ENCODE assay signal across 23 cellular contexts in the genomic region with DNA sequence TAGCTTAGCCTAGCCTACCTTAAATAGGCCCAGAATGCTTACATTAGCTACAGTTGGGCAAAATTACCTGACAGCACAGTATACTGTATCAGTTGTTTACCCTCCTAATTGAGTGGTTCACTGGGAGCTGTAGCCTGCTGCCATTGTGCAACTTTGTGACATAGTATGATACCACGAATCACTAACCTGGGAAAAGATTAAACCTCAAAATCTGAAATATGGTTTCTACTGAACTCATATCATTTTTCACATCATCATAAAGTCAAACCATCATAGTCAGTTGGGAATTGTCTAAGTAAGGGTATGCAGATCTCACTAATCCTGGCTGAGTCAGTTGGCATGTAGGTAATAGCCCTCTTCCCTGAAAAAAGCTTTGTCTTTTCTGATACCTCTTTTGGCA. TPM values are rescaled to one million over a fixed set of nuclear protein-coding genes. Genes with fewer than 3 reads are reported as not detected.
DNase-seq lines count a peak whose midpoint lies in the region; TF ChIP-seq lines count a peak whose summit lies in the region.
"Had no signal": no experiment of that assay in that cellular context is flagged by ENCODE, and none has a peak within 500 bp of the region (broad histone marks: within the 10 kb centered on the region; RNA-seq: fewer than 3 reads in every experiment).

No MANE protein-coding gene starts in this region.

- H3K4me3 ChIP-seq in BLaER1 = no peak overlapping the region
- no peak overlapping the region for H3K4me3 ChIP-seq in fibroblast of pulmonary artery (replicated peaks; ENCODE audit: low read depth, low read length)
- no peak overlapping the region for H3K4me3 ChIP-seq in thyroid gland (replicated peaks in 1 of 3)
- H3K4me3 ChIP-seq: colonic mucosa, lung, pancreas, skin epidermis had no signal

- DNase-seq in NCI-H748 (lab: John Stamatoyannopoulos, UW; ENCODE audit: unreplicated experiment) (peak; percentile 38), NCI-H748 treated with DMSO at 0.1 percent for 48 hours (lab: John Stamatoyannopoulos, UW) (no peak), NCI-H226 (peak; percentile 20), fibroblast of pulmonary artery (ENCODE audit: low read depth) (peak; percentile 8), AG08395 (ENCODE audit: low spot score) (no peak), thyroid gland (no peak), SW 1271 (lab: John Stamatoyannopoulos, UW) (no peak)
- DNase-seq: 8988T; activated CD4-positive, alpha-beta T cell treated with anti-CD3 and anti-CD28 coated beads, Interleukin-2, amount 10 ng/mL, durations not matched to agents 24 days and 14 days; colonic mucosa; naive B cell; NCI-H1105; NCI-H2107; NCI-H69; pancreas; T1000 had no signal

- H3K4me2 ChIP-seq in BLaER1 = peak overlapping the region; percentile 7; the same call in 1 of the 2 replicates

- H3K9ac ChIP-seq in BLaER1 = no peak overlapping the region

- H3K27ac ChIP-seq in BLaER1 (no peak overlapping the region), thyroid gland (no peak overlapping the region)
- H3K27ac ChIP-seq: C4-2B, colonic mucosa, pancreas, skin epidermis had no signal

- H3K4me1 ChIP-seq in BLaER1 = peaks cover 32% of the 10 kb centered on the region
- H3K4me1 ChIP-seq in thyroid gland = peaks cover 3 to 6% of the 10 kb centered on the region in 2 donors
- H3K4me1 ChIP-seq: colonic mucosa had no signal

- H3K9me3 ChIP-seq in BLaER1 = peaks cover 65% of the 10 kb centered on the region
- no peaks in the 10 kb centered on the region for H3K9me3 ChIP-seq in thyroid gland
- H3K9me3 ChIP-seq: colonic mucosa, pancreas had no signal

- no peaks in the 10 kb centered on the region for H3K27me3 ChIP-seq in BLaER1
- H3K27me3 ChIP-seq in thyroid gland = no peaks in the 10 kb centered on the region
- H3K27me3 ChIP-seq: colonic mucosa, pancreas had no signal

- WGBS in thyroid gland, 2 donors = 88 to 95% methylated on average over 1 of the region's 1 CpG

- TF ChIP-seq POLR2A in thyroid gland (IDR thresholded peaks at IDR 0.05) = no peak

- TF ChIP-seq CTCF in fibroblast of pulmonary artery (IDR thresholded peaks at IDR 0.05; ENCODE audit: low read length, missing control alignments) (no peak), thyroid gland (IDR thresholded peaks at IDR 0.05) (no peak)

- peaks cover 71% of the 10 kb centered on the region for H3K36me3 ChIP-seq in BLaER1
- H3K36me3 ChIP-seq in thyroid gland = no peaks in the 10 kb centered on the region
- H3K36me3 ChIP-seq: colonic mucosa, pancreas had no signal

- H4K20me1 ChIP-seq in BLaER1 = peaks cover 100% of the 10 kb centered on the region

- intact Hi-C loops in thyroid gland (cut with DNase I) = no loop called here

RNA-seq across cellular contexts. Expression of a gene that starts 9.1 kb away (rescaled TPM):
- 10 to 100 TPM; 49.5 to 74.0 (median 54.4) TPM for total RNA-seq in thyroid gland

RNA-seq across cellular contexts. Expression of a gene that starts 47.1 kb away (rescaled TPM):
- 1 to 10 TPM in 1 of 4 donors, under 1 TPM in 3; 0.11 to 1.2 (median 0.68) TPM for total RNA-seq in thyroid gland
- total RNA-seq: activated CD4-positive, alpha-beta T cell treated with anti-CD3 and anti-CD28 coated beads, Interleukin-2, amount 10 ng/mL, durations not matched to agents 24 days and 14 days; astrocyte; endothelial cell of umbilical vein; SK-MEL-5 had no signal

Comparison
In these comparisons a context has a peak if more than half of its experiments do, and no peak if none do; other contexts are left out.
1. DNase-seq: peak in NCI-H748 (single experiment), NCI-H226 (single experiment) and fibroblast of pulmonary artery (single experiment); none in NCI-H748 treated with DMSO at 0.1 percent for 48 hours (single experiment), AG08395 (single experiment), thyroid gland (0 of 2) and SW 1271 (0 of 2).